Comparison of ENCODE assay signal across 8 cellular contexts in the genomic region with DNA sequence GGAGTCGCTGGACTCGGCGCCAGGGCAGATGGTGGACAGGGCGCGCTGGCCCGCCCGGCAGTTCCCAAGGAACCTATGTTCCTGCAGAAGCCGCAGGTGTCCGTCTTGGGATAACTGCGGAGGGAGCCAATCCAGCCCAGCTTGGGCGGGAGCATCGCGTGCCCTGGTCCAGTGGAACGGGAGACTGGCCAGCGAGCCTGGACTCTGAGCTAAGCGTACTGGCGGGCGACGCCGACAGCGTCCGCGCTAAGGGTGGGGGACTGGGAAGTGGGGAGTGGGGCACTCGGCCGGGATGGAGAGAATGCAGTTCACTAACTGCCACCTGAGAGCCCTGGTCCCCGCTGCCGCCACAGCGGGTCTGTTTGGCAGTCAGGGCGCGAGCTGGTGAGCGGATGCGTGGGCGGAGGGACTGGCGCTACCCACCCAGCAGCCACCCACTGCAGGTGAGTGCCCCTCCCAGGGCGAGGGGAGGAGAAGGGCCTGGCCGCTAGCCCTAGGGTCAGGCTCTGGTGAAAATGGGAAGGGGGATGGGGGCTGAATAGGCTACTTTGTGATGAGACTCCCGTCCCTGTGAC. TPM values are rescaled to one million over a fixed set of nuclear protein-coding genes. Genes with fewer than 3 reads are reported as not detected.
DNase-seq lines count a peak whose midpoint lies in the region; ATAC-seq and TF ChIP-seq lines count a peak whose summit lies in the region.

No MANE protein-coding gene starts in this region.

- H3K9me3 ChIP-seq in esophagus squamous epithelium: no peaks in the 10 kb centered on the region

- no peaks in the 10 kb centered on the region for H3K9me3 Mint-ChIP-seq in activated CD4-positive, alpha-beta T cell treated with anti-CD3 and anti-CD28 coated beads, Interleukin-2, amount 10 ng/mL, durations not matched to agents 24 days and 14 days

- no peak for ATAC-seq in HG03469 (IDR thresholded peaks at IDR 0.05; ENCODE audit: unreplicated experiment)

- H3K27ac ChIP-seq in esophagus squamous epithelium: no peak overlapping the region

- no peaks in the 10 kb centered on the region for H3K36me3 ChIP-seq in esophagus squamous epithelium

- H3K4me3 ChIP-seq in esophagus squamous epithelium: peak overlapping the region; percentile 6 to 71 (median 54)

- TF ChIP-seq POLR2A in esophagus squamous epithelium (IDR thresholded peaks at IDR 0.05): no peak

- intact Hi-C loops in activated CD4-positive, alpha-beta T cell treated with anti-CD3 and anti-CD28 coated beads, Interleukin-2, amount 10 ng/mL, durations not matched to agents 24 days and 14 days (cut with micrococcal nuclease): loop anchor here (2.0 to 10.0 kb wide), 3 partner anchors 207 to 527 kb away; partner anchors contain the start of gene MTM1
- intact Hi-C loops in esophagus squamous epithelium (cut with DNase I) (no loop called here), posterior vena cava (cut with DNase I) (loop anchor here in 1 of 2 donors (10.0 kb wide), 1 partner anchor 407 kb away; no protein-coding TSS in a partner anchor)

- peak overlapping the region; percentile 85 for H3K4me3 Mint-ChIP-seq in activated CD4-positive, alpha-beta T cell treated with anti-CD3 and anti-CD28 coated beads, Interleukin-2, amount 10 ng/mL, durations not matched to agents 24 days and 14 days

- H3K4me1 ChIP-seq in esophagus squamous epithelium: peaks cover 0 to 49% (median 0%) of the 10 kb centered on the region in 3 donors

- no peak for TF ChIP-seq CTCF in esophagus squamous epithelium (IDR thresholded peaks at IDR 0.05)

- DNase-seq in EL (peak; percentile 59), esophagus squamous epithelium (lab: John Stamatoyannopoulos, UW) (no peak), posterior vena cava (ENCODE audit: low spot score) (peak; percentile 77), DMS79 treated with DMSO at 0.1 percent for 48 hours (lab: John Stamatoyannopoulos, UW) (no peak), occipital lobe (lab: John Stamatoyannopoulos, UW) (no peak)
- peak; percentile 73 for DNase-seq in activated CD4-positive, alpha-beta T cell treated with anti-CD3 and anti-CD28 coated beads, Interleukin-2, amount 10 ng/mL, durations not matched to agents 24 days and 14 days
- no peak for DNase-seq in effector CD4-positive, alpha-beta T cell

- peaks cover 3% of the 10 kb centered on the region for H3K36me3 Mint-ChIP-seq in activated CD4-positive, alpha-beta T cell treated with anti-CD3 and anti-CD28 coated beads, Interleukin-2, amount 10 ng/mL, durations not matched to agents 24 days and 14 days (ENCODE audit: low read depth)

- H3K27me3 ChIP-seq in esophagus squamous epithelium: peaks cover 0 to 26% (median 0%) of the 10 kb centered on the region in 4 donors

- 0 to 20% methylated on average over 2 to 11 of the region's 37 CpGs for WGBS in esophagus squamous epithelium, 2 donors

- peaks cover 25% of the 10 kb centered on the region for H3K4me1 Mint-ChIP-seq in activated CD4-positive, alpha-beta T cell treated with anti-CD3 and anti-CD28 coated beads, Interleukin-2, amount 10 ng/mL, durations not matched to agents 24 days and 14 days

- peak overlapping the region; percentile 26 for H3K27ac Mint-ChIP-seq in activated CD4-positive, alpha-beta T cell treated with anti-CD3 and anti-CD28 coated beads, Interleukin-2, amount 10 ng/mL, durations not matched to agents 24 days and 14 days

- H3K27me3 Mint-ChIP-seq in activated CD4-positive, alpha-beta T cell treated with anti-CD3 and anti-CD28 coated beads, Interleukin-2, amount 10 ng/mL, durations not matched to agents 24 days and 14 days: peaks cover 17% of the 10 kb centered on the region

RNA-seq across cellular contexts. Expression of gene MAMLD1, which starts 1.3 kb away (rescaled TPM):
- total RNA-seq in activated CD4-positive, alpha-beta T cell treated with anti-CD3 and anti-CD28 coated beads, Interleukin-2, amount 10 ng/mL, durations not matched to agents 24 days and 14 days: 14.2 and 17.0 TPM in 2 replicates
- total RNA-seq in esophagus squamous epithelium (1 to 10 TPM in 2 of 4 donors, under 1 TPM in 2; 0.23 to 2.1 (median 0.96) TPM), posterior vena cava (10 to 100 TPM; 10.9 to 12.8 TPM), occipital lobe (0.94 TPM)

Comparison
In these comparisons a context has a peak if more than half of its experiments do, and no peak if none do; other contexts are left out.
1. DNase-seq: peak in EL (single experiment), activated CD4-positive, alpha-beta T cell treated with anti-CD3 and anti-CD28 coated beads, Interleukin-2, amount 10 ng/mL, durations not matched to agents 24 days and 14 days (single experiment) and posterior vena cava (single experiment); none in esophagus squamous epithelium (single experiment), DMS79 treated with DMSO at 0.1 percent for 48 hours (single experiment), effector CD4-positive, alpha-beta T cell (single experiment) and occipital lobe (single experiment).